In the genomic region with DNA sequence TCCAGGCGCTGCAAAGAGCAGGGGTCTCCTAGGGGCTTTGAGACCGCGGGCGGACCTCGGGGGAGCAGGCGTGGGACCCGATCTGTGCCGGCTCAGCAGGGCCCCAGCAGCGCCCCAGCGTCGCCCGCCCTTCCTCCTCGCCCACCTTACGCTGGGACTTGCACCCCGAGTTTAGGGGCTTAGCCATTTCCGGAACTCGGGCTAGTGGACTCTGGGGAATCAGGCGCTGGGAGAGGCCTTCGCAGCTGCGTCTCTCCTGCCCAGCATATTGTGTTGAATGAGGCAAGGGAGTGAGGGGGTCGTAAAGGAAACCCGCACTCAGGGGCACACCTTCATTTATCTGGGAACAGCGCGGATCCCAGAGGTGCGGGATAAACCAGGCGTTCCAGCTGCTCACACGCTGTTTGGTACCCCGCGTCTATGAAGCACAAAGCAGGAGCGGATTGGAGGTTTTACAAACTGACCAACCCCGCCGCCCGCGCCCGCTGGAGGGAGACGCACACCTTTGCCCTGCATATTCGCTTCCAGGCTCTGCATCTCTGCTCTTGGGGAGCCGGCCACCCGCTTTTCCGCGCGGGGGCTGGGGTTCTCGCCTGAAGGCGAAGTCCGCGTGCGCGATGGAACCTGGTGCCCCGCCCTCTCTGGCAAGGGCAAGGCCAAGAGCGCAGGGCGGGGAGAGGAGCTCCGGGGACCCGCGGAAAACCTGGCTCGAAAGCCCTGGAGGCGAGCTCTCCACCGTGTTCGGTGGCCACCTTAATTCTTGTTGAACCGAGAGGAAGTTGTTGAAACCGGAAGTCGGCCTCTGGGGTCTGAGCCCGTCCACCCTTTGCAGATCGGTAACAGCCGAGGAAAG, we compare ENCODE assay signal across 8 cellular contexts. TPM values are rescaled to one million over a fixed set of nuclear protein-coding genes. Genes with fewer than 3 reads are reported as not detected.
A peak's percentile ranks its signal among the peaks of the same experiment; 100 is the strongest.
DNase-seq lines count a peak whose midpoint lies in the region; ATAC-seq and TF ChIP-seq lines count a peak whose summit lies in the region.
"Had no signal": no experiment of that assay in that cellular context is flagged by ENCODE, and none has a peak within 500 bp of the region (broad histone marks: within the 10 kb centered on the region; RNA-seq: fewer than 3 reads in every experiment).

No MANE protein-coding gene starts in this region.

- H3K9me3 ChIP-seq in Panc1 (ENCODE audit: control insufficient read depth, insufficient read depth, low read depth, low read length) (no peaks in the 10 kb centered on the region), right atrium auricular region (no peaks in the 10 kb centered on the region), skeletal muscle tissue (ENCODE audit: control insufficient read depth in 3 of 3, low read length in 3 of 3) (no peaks in the 10 kb centered on the region)
- H3K9me3 ChIP-seq: body of pancreas had no signal

- DNase-seq in HL-60 (ENCODE audit: low read depth in 1 of 2, low spot score in 1 of 2) (no peak), Panc1 (ENCODE audit: low read depth, low spot score) (no peak), right atrium auricular region (ENCODE audit: low spot score) (no peak), MV-4-11 (lab: John Stamatoyannopoulos, UW) (no peak)
- DNase-seq in activated CD4-positive, alpha-beta T cell treated with anti-CD3 and anti-CD28 coated beads for 4 hours = no peak

- no peak for TF ChIP-seq CTCF in HL-60 (IDR thresholded peaks at IDR 0.05; ENCODE audit: insufficient read depth, low read length)
- TF ChIP-seq CTCF in Panc1 (IDR thresholded peaks at IDR 0.05) = no peak
- no peak for TF ChIP-seq CTCF in right atrium auricular region (IDR thresholded peaks at IDR 0.05)

- H3K9ac ChIP-seq in skeletal muscle tissue (ENCODE audit: low read depth in 1 of 3, low read length in 3 of 3) = peak overlapping the region in 2 of 3 donors; percentile 32 to 57

- in situ Hi-C loops in Panc1 (cut with HindIII; ENCODE audit: low pct_unique_long_range_greater_than_20kb, low sequenced_read_pairs) = no loop called here

- H3K36me3 ChIP-seq in Panc1 (ENCODE audit: control insufficient read depth, insufficient read depth, low read length) = no peaks in the 10 kb centered on the region
- H3K36me3 ChIP-seq in right atrium auricular region = no peaks in the 10 kb centered on the region
- no peaks in the 10 kb centered on the region for H3K36me3 ChIP-seq in skeletal muscle tissue (ENCODE audit: control insufficient read depth in 3 of 3, insufficient read depth in 3 of 3, low read length in 3 of 3)

- POLR2A ChIA-PET in Panc1 (lab: Charles Lee) = no interaction called here

- H3K27ac ChIP-seq in HL-60 (replicated peaks) (no peak overlapping the region), Panc1 (ENCODE audit: low read length) (no peak overlapping the region), right atrium auricular region (no peak overlapping the region), skeletal muscle tissue (ENCODE audit: low read depth, low read length) (no peak overlapping the region)
- H3K27ac ChIP-seq: body of pancreas had no signal

- H3K4me3 ChIP-seq in HL-60 (replicated peaks; ENCODE audit: insufficient read depth, low read length) (0 out of 2 replicates have a peak overlapping the region, but pooled peaks have one; percentile 3), Panc1 (ENCODE audit: low read depth in 2 of 2, low read length in 2 of 2) (peak overlapping the region; percentile 40 to 60), right atrium auricular region (peak overlapping the region; percentile 9 to 38), skeletal muscle tissue (ENCODE audit: low read length in 3 of 3) (peak overlapping the region; percentile 49 to 65 (median 58))
- H3K4me3 ChIP-seq: body of pancreas had no signal

- CTCF ChIA-PET in Panc1 (lab: Charles Lee) = no interaction called here

- ATAC-seq in Panc1 (peak; percentile 62), HG02885 (IDR thresholded peaks at IDR 0.05; ENCODE audit: poor library complexity, unreplicated experiment) (no peak)

- no TSS peak for BruUV-seq in Panc1 (replicated peaks; lab: Mats Ljungman, UMichigan)

- peaks cover 94% of the 10 kb centered on the region for H3K27me3 ChIP-seq in HL-60 (ENCODE audit: insufficient read depth, poor library complexity, severe bottlenecking)
- peaks cover 24% of the 10 kb centered on the region for H3K27me3 ChIP-seq in Panc1 (ENCODE audit: control insufficient read depth, insufficient read depth, low read length)
- H3K27me3 ChIP-seq in right atrium auricular region = peaks cover 45 to 53% of the 10 kb centered on the region in 2 donors
- H3K27me3 ChIP-seq in skeletal muscle tissue (ENCODE audit: control insufficient read depth in 3 of 3, insufficient read depth in 3 of 3, low read length in 3 of 3) = peaks cover 96 to 97% (median 96%) of the 10 kb centered on the region in 3 donors

- H3K4me1 ChIP-seq in Panc1 (ENCODE audit: control insufficient read depth, insufficient read depth, low read length) (peaks cover 9% of the 10 kb centered on the region), right atrium auricular region (peaks cover 0 to 29% of the 10 kb centered on the region in 2 donors), skeletal muscle tissue (ENCODE audit: control insufficient read depth in 3 of 3, insufficient read depth in 3 of 3, low read length in 3 of 3) (peaks cover 25 to 27% (median 26%) of the 10 kb centered on the region in 3 donors)

- intact Hi-C loops in Panc1 (cut with micrococcal nuclease; ENCODE audit: unreplicated experiment) = no loop called here

RNA-seq across cellular contexts. Expression of a gene that starts 6.7 kb away (rescaled TPM):
- total RNA-seq in Panc1 (2021; ENCODE audit: unreplicated experiment) (1.0 TPM), right atrium auricular region (under 1 TPM in 1 of 2 donors, not detected in 1; 0.07 TPM), skeletal muscle tissue (2.1 TPM)
- 1.2 TPM for polyA plus RNA-seq in Panc1 (2012; ENCODE audit: insufficient read length)
- total RNA-seq: body of pancreas had no signal

Comparison
In these comparisons a context has a peak if more than half of its experiments do, and no peak if none do; other contexts are left out.
1. H3K4me3 ChIP-seq: peak in every context shown above with its lines; median percentile 58 in skeletal muscle tissue; 50 in Panc1; 24 in right atrium auricular region; 3 in HL-60.